In the genomic region with DNA sequence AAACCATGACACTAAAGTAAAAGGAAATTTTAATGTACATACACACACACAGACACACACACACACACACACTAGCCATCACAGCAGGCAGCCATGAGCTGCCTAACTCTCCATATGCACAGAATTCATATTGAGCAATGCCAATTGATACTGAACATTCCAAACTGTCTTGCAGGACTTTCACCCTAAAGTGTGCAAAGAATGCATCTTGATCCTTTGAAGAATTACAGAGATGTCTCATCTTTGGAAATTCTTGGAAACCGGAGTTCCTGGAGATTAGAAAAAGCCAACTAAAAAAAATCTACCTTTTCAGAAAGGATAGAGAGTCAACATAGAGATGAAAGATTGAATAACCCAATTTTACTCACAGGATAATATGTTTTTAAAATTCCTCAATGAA, we compare ENCODE assay signal across 32 cellular contexts.
"Had no signal": no experiment of that assay in that cellular context is flagged by ENCODE, and none has a peak within 500 bp of the region (broad histone marks: within the 10 kb centered on the region; RNA-seq: fewer than 3 reads in every experiment).

No MANE protein-coding gene starts in this region.

- H3K9ac ChIP-seq: neural progenitor cell, parathyroid adenoma had no signal

- H3K9me3 ChIP-seq: ovary, psoas muscle, spleen, suprapubic skin, testis, tibial artery, transverse colon, vagina had no signal

- H3K27ac Mint-ChIP-seq: naive thymus-derived CD4-positive, alpha-beta T cell; natural killer cell; nephron; neural progenitor cell; progenitor cell of endocrine pancreas; stimulated activated memory B cell treated with anti-CD40 and anti-IgM and Interleukin-4, amounts not matched to agents 10 μg/mL and 1 μg/mL and 100 μg/mL, for 72 hours; stimulated activated naive CD8-positive, alpha-beta T cell treated with anti-CD3 and anti-CD28 coated beads, Interleukin-15, amount 100 ng/mL, for 72 hours; type B pancreatic cell had no signal

- H3K4me1 Mint-ChIP-seq: naive thymus-derived CD4-positive, alpha-beta T cell; natural killer cell; neural progenitor cell; stimulated activated memory B cell treated with anti-CD40 and anti-IgM and Interleukin-4, amounts not matched to agents 10 μg/mL and 1 μg/mL and 100 μg/mL, for 72 hours; stimulated activated naive CD8-positive, alpha-beta T cell treated with anti-CD3 and anti-CD28 coated beads, Interleukin-15, amount 100 ng/mL, for 72 hours had no signal

- H3K4me2 ChIP-seq: neural progenitor cell, smooth muscle cell had no signal

- H2AFZ ChIP-seq: neural progenitor cell, parathyroid adenoma had no signal

- H3K27me3 ChIP-seq: neural progenitor cell, ovary, suprapubic skin, testis, tibial artery, transverse colon, vagina had no signal

- H3K9me3 Mint-ChIP-seq: naive thymus-derived CD4-positive, alpha-beta T cell; natural killer cell; nephron; neural progenitor cell; stimulated activated memory B cell treated with anti-CD40 and anti-IgM and Interleukin-4, amounts not matched to agents 10 μg/mL and 1 μg/mL and 100 μg/mL, for 72 hours; stimulated activated naive CD8-positive, alpha-beta T cell treated with anti-CD3 and anti-CD28 coated beads, Interleukin-15, amount 100 ng/mL, for 72 hours; type B pancreatic cell had no signal

- H3K4me3 ChIP-seq: neural progenitor cell, ovary, psoas muscle, skin epidermis, smooth muscle cell, spleen, suprapubic skin, testis, tibial artery, transverse colon, vagina had no signal

- H3K79me2 ChIP-seq: parathyroid adenoma had no signal

- H3K4me3 Mint-ChIP-seq: naive thymus-derived CD4-positive, alpha-beta T cell; natural killer cell; nephron; neural progenitor cell; stimulated activated memory B cell treated with anti-CD40 and anti-IgM and Interleukin-4, amounts not matched to agents 10 μg/mL and 1 μg/mL and 100 μg/mL, for 72 hours; stimulated activated naive CD8-positive, alpha-beta T cell treated with anti-CD3 and anti-CD28 coated beads, Interleukin-15, amount 100 ng/mL, for 72 hours; type B pancreatic cell had no signal

- H3K4me1 ChIP-seq: neural progenitor cell, parathyroid adenoma, psoas muscle, spleen, suprapubic skin, testis, tibial artery, transverse colon, vagina had no signal

- ATAC-seq: naive thymus-derived CD4-positive, alpha-beta T cell; natural killer cell; psoas muscle; right cardiac atrium; sciatic nerve; stimulated activated memory B cell treated with anti-CD40 and anti-IgM and Interleukin-4, amounts not matched to agents 10 μg/mL and 1 μg/mL and 100 μg/mL, for 72 hours; stimulated activated naive CD8-positive, alpha-beta T cell treated with anti-CD3 and anti-CD28 coated beads, Interleukin-15, amount 100 ng/mL, for 72 hours; stimulated activated naive CD8-positive, alpha-beta T cell treated with anti-CD3 and anti-CD28 coated beads, Interleukin-15, Interleukin-2, amounts not matched to agents 100 U/mL and 50 U/mL, for 24 hours had no signal

- H3K36me3 Mint-ChIP-seq: naive thymus-derived CD4-positive, alpha-beta T cell; natural killer cell; neural progenitor cell; stimulated activated memory B cell treated with anti-CD40 and anti-IgM and Interleukin-4, amounts not matched to agents 10 μg/mL and 1 μg/mL and 100 μg/mL, for 72 hours; type B pancreatic cell had no signal

- H3K36me3 ChIP-seq: neural progenitor cell, ovary, spleen, suprapubic skin, tibial artery, transverse colon, vagina had no signal

- H3K27me3 Mint-ChIP-seq: naive thymus-derived CD4-positive, alpha-beta T cell; stimulated activated memory B cell treated with anti-CD40 and anti-IgM and Interleukin-4, amounts not matched to agents 10 μg/mL and 1 μg/mL and 100 μg/mL, for 72 hours; stimulated activated naive CD8-positive, alpha-beta T cell treated with anti-CD3 and anti-CD28 coated beads, Interleukin-15, amount 100 ng/mL, for 72 hours; type B pancreatic cell had no signal

- FAIRE-seq: urothelium cell line had no signal

- DNase-seq: naive thymus-derived CD4-positive, alpha-beta T cell; natural killer cell; occipital lobe; ovary; posterior cingulate gyrus; psoas muscle; right cardiac atrium; spleen; stimulated activated CD4-positive, alpha-beta T cell treated with anti-CD3 and anti-CD28 coated beads, Interleukin-12 subunit alpha, Interleukin-12 subunit beta, amount 100 ng/mL, for 4 hours; stimulated activated CD4-positive, alpha-beta T cell treated with anti-CD3 and anti-CD28 coated beads, Interleukin-1b, Interleukin-23, amount 100 ng/mL, for 48 hours; stimulated activated CD4-positive, alpha-beta T cell treated with anti-CD3 and anti-CD28 coated beads, Interleukin-4, amount 100 ng/mL, for 1 hour; stimulated activated CD4-positive, alpha-beta T cell treated with anti-CD3 and anti-CD28 coated beads, Interleukin-4, amount 100 ng/mL, for 4 hours; stimulated activated CD8-positive, alpha-beta memory T cell treated with anti-CD3 and anti-CD28 coated beads, Interleukin-4, amount 100 ng/mL, for 48 hours; stimulated activated naive CD4-positive, alpha-beta T cell; stimulated activated naive CD8-positive, alpha-beta T cell treated with anti-CD3 and anti-CD28 coated beads, Interleukin-15, amount 100 ng/mL, for 72 hours; stimulated activated naive CD8-positive, alpha-beta T cell treated with anti-CD3 and anti-CD28 coated beads, Interleukin-15, Interleukin-2, amounts not matched to agents 100 U/mL and 50 U/mL, for 24 hours; substantia nigra; testis; tibial artery; transverse colon had no signal

- H3K27ac ChIP-seq: neural progenitor cell, ovary, parathyroid adenoma, psoas muscle, skin epidermis, spleen, suprapubic skin, testis, tibial artery, transverse colon, vagina had no signal
